1 cellular context compared by ENCODE assay signal in the genomic region with DNA sequence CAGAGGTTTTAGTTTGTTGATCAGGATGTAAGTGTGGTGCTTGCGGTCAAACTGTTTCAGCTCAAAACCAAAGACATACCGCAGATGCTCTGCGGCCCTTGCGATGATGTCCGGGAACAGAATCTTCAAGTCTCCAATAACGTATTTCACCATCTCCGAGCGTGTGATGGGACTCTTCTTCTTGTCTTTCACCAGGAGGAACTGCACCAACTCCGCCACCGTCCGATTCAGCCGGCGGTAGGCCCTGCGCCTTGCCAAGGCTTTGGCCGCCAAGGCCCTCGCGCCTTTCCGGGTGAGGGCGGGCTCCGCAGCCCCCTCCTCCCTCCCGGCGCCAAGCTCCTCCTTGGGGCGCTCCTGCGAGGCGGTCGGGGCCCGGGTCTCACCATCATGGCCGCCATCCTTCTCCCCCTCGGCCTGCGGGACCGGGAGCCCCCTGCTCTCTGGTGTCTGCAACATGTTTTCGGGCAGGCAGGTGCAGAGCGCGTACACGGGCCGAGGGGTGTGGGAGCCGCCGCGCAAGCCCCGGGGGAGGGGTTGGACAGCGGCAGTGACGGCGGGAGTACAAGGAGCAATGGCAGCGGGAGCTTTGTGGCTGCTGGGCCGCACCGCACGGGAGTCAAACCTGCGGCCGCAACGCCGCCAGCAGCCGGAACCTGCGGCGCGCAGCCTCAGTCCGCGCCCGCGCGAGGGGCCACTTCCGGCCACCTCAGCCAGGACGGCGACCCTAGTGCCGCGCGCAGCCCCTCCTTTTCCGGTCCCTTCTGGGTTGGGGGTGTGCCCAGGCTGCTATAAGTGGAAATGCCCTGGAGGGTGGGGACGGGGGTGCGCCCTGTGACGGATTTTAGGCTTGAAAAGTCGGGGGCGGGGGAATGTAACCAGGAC.
TF ChIP-seq lines count a peak whose summit lies in the region.

A gene with protein sequence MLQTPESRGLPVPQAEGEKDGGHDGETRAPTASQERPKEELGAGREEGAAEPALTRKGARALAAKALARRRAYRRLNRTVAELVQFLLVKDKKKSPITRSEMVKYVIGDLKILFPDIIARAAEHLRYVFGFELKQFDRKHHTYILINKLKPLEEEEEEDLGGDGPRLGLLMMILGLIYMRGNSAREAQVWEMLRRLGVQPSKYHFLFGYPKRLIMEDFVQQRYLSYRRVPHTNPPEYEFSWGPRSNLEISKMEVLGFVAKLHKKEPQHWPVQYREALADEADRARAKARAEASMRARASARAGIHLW (minus strand): TSS at position 699 of the 882 bp plus-strand sequence. CDS start 243 bp downstream, at position 456.

TF ChIP-seq in K562, 482 proteins besides CTCF, POLR2A, EP300 and RAD21 (continued from another document and continues in another):
- TF ChIP-seq, protein P1, sequence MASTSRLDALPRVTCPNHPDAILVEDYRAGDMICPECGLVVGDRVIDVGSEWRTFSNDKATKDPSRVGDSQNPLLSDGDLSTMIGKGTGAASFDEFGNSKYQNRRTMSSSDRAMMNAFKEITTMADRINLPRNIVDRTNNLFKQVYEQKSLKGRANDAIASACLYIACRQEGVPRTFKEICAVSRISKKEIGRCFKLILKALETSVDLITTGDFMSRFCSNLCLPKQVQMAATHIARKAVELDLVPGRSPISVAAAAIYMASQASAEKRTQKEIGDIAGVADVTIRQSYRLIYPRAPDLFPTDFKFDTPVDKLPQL (IDR thresholded peaks at IDR 0.05; ENCODE audit: extremely low read depth, insufficient read length), result no peak
- TF ChIP-seq BACH1 (tag; IDR thresholded peaks at IDR 0.05), result no peak
- no peak for TF ChIP-seq GTF2A2 (tag; IDR thresholded peaks at IDR 0.05)
- no peak for TF ChIP-seq ZNF311 (CRISPR knock-in tag; IDR thresholded peaks at IDR 0.05)
- TF ChIP-seq ASH1L (IDR thresholded peaks at IDR 0.05; ENCODE audit: borderline replicate concordance, low read depth, partially characterized antibody), result no peak
- TF ChIP-seq SRF (CRISPR knock-in tag; IDR thresholded peaks at IDR 0.05), result no peak
- no peak for TF ChIP-seq ATF1 (CRISPR knock-in tag; IDR thresholded peaks at IDR 0.05)
- peak; percentile 31 for TF ChIP-seq ATF1 (tag; IDR thresholded peaks at IDR 0.05)
- TF ChIP-seq KAT7 (CRISPR knock-in tag; IDR thresholded peaks at IDR 0.05; ENCODE audit: borderline replicate concordance), result 0 out of 2 replicates have a peak, but pooled peaks have one; percentile 90
- TF ChIP-seq RHOXF2B (CRISPR knock-in tag; conservative IDR thresholded peaks at IDR 0.05), result no peak
- no peak for TF ChIP-seq SMARCA4 (IDR thresholded peaks at IDR 0.05)
- TF ChIP-seq ZC3H11A (IDR thresholded peaks at IDR 0.05; ENCODE audit: low read depth, low read length), result no peak
- no peak for TF ChIP-seq PTTG1 (tag; IDR thresholded peaks at IDR 0.05; ENCODE audit: low read depth)
- TF ChIP-seq RBM15 (IDR thresholded peaks at IDR 0.05; ENCODE audit: insufficient read depth, low read length), result no peak
- no peak for TF ChIP-seq ZNF695 (CRISPR knock-in tag; IDR thresholded peaks at IDR 0.05)
- no peak for TF ChIP-seq TCF7 (IDR thresholded peaks at IDR 0.05; ENCODE audit: borderline replicate concordance)
- TF ChIP-seq, protein P2, sequence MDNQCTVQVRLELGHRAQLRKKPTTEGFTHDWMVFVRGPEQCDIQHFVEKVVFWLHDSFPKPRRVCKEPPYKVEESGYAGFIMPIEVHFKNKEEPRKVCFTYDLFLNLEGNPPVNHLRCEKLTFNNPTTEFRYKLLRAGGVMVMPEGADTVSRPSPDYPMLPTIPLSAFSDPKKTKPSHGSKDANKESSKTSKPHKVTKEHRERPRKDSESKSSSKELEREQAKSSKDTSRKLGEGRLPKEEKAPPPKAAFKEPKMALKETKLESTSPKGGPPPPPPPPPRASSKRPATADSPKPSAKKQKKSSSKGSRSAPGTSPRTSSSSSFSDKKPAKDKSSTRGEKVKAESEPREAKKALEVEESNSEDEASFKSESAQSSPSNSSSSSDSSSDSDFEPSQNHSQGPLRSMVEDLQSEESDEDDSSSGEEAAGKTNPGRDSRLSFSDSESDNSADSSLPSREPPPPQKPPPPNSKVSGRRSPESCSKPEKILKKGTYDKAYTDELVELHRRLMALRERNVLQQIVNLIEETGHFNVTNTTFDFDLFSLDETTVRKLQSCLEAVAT (IDR thresholded peaks at IDR 0.05), result no peak
- TF ChIP-seq TEAD2 (tag; IDR thresholded peaks at IDR 0.05), result no peak
- TF ChIP-seq BRD4 (IDR thresholded peaks at IDR 0.05), result peak; percentile 23; the same call in 1 of the 2 replicates
- TF ChIP-seq BCLAF1 (IDR thresholded peaks at IDR 0.05; ENCODE audit: borderline replicate concordance in 1 of 2, control insufficient read depth in 1 of 2, low read depth in 2 of 2, low read length in 1 of 2), result no peak
- no peak for TF ChIP-seq POLR3G (IDR thresholded peaks at IDR 0.05; ENCODE audit: extremely low read depth, insufficient read length, insufficient replicate concordance)
- TF ChIP-seq ZNF197 (CRISPR knock-in tag; IDR thresholded peaks at IDR 0.05; ENCODE audit: low read depth), result no peak
- no peak for TF ChIP-seq NR3C1 (CRISPR knock-in tag; IDR thresholded peaks at IDR 0.05)
- TF ChIP-seq, protein P3, sequence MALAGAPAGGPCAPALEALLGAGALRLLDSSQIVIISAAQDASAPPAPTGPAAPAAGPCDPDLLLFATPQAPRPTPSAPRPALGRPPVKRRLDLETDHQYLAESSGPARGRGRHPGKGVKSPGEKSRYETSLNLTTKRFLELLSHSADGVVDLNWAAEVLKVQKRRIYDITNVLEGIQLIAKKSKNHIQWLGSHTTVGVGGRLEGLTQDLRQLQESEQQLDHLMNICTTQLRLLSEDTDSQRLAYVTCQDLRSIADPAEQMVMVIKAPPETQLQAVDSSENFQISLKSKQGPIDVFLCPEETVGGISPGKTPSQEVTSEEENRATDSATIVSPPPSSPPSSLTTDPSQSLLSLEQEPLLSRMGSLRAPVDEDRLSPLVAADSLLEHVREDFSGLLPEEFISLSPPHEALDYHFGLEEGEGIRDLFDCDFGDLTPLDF (CRISPR knock-in tag; IDR thresholded peaks at IDR 0.05), result peak; percentile 39; the same call in 1 of the 2 replicates
- TF ChIP-seq, protein P4, sequence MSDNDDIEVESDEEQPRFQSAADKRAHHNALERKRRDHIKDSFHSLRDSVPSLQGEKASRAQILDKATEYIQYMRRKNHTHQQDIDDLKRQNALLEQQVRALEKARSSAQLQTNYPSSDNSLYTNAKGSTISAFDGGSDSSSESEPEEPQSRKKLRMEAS (CRISPR knock-in tag; IDR thresholded peaks at IDR 0.05), result no peak; the same call in 1 of the 2 replicates
- TF ChIP-seq ELF1 (tag; IDR thresholded peaks at IDR 0.05), result peak; percentile 78
- no peak for TF ChIP-seq CREB3 (tag; conservative IDR thresholded peaks at IDR 0.05; ENCODE audit: low read depth)
- TF ChIP-seq SP1 (CRISPR knock-in tag; IDR thresholded peaks at IDR 0.05), result peak; percentile 59; the same call in 1 of the 2 replicates
- TF ChIP-seq SRSF1 (IDR thresholded peaks at IDR 0.05; ENCODE audit: low read depth, low read length), result no peak
- TF ChIP-seq KLF10 (CRISPR knock-in tag; IDR thresholded peaks at IDR 0.05), result no peak
- TF ChIP-seq, protein P5, sequence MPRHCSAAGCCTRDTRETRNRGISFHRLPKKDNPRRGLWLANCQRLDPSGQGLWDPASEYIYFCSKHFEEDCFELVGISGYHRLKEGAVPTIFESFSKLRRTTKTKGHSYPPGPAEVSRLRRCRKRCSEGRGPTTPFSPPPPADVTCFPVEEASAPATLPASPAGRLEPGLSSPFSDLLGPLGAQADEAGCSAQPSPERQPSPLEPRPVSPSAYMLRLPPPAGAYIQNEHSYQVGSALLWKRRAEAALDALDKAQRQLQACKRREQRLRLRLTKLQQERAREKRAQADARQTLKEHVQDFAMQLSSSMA (CRISPR knock-in tag; IDR thresholded peaks at IDR 0.05), result peak; percentile 78; the same call in 1 of the 2 replicates
- no peak for TF ChIP-seq RBM17 (IDR thresholded peaks at IDR 0.05; ENCODE audit: borderline replicate concordance, low read depth, low read length)
- no peak for TF ChIP-seq MXD1 (CRISPR knock-in tag; IDR thresholded peaks at IDR 0.05; ENCODE audit: borderline replicate concordance, poor library complexity, severe bottlenecking)
- TF ChIP-seq PURB (CRISPR knock-in tag; IDR thresholded peaks at IDR 0.05; ENCODE audit: low read depth), result no peak
- TF ChIP-seq, protein P6, sequence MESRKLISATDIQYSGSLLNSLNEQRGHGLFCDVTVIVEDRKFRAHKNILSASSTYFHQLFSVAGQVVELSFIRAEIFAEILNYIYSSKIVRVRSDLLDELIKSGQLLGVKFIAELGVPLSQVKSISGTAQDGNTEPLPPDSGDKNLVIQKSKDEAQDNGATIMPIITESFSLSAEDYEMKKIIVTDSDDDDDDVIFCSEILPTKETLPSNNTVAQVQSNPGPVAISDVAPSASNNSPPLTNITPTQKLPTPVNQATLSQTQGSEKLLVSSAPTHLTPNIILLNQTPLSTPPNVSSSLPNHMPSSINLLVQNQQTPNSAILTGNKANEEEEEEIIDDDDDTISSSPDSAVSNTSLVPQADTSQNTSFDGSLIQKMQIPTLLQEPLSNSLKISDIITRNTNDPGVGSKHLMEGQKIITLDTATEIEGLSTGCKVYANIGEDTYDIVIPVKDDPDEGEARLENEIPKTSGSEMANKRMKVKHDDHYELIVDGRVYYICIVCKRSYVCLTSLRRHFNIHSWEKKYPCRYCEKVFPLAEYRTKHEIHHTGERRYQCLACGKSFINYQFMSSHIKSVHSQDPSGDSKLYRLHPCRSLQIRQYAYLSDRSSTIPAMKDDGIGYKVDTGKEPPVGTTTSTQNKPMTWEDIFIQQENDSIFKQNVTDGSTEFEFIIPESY (CRISPR knock-in tag; IDR thresholded peaks at IDR 0.05), result no peak
- peak; percentile 52; the same call in 1 of the 2 replicates for TF ChIP-seq AFF4 (CRISPR knock-in tag; IDR thresholded peaks at IDR 0.05)
- no peak for TF ChIP-seq SP2 (IDR thresholded peaks at IDR 0.05; ENCODE audit: extremely low read depth, low read depth, low read length, poor library complexity, severe bottlenecking)
- TF ChIP-seq RBFOX2 (IDR thresholded peaks at IDR 0.05; ENCODE audit: low read depth, low read length), result peak; percentile 98
